2 cellular contexts compared by ENCODE assay signal in genomic region chr12:113699984-113700383, GRCh38.
TF ChIP-seq lines count a peak whose summit lies in the region.

No MANE protein-coding gene starts in this region.

TF ChIP-seq in K562, 482 proteins besides CTCF, POLR2A, EP300 and RAD21:
- TF ChIP-seq ZNF431 (CRISPR knock-in tag; IDR thresholded peaks at IDR 0.05) (peak; percentile 97), ZFP36 (IDR thresholded peaks at IDR 0.05; ENCODE audit: low read depth, low read length, partially characterized antibody) (peak; percentile 49)

TF ChIP-seq in HepG2, 621 proteins besides CTCF, POLR2A, EP300 and RAD21:
- TF ChIP-seq ZNF431 (CRISPR knock-in tag; IDR thresholded peaks at IDR 0.05; ENCODE audit: borderline replicate concordance, low read depth): peak; percentile 74; the same call in 1 of the 2 replicates
